Comparison of ENCODE assay signal across 1 cellular context in the genomic region with DNA sequence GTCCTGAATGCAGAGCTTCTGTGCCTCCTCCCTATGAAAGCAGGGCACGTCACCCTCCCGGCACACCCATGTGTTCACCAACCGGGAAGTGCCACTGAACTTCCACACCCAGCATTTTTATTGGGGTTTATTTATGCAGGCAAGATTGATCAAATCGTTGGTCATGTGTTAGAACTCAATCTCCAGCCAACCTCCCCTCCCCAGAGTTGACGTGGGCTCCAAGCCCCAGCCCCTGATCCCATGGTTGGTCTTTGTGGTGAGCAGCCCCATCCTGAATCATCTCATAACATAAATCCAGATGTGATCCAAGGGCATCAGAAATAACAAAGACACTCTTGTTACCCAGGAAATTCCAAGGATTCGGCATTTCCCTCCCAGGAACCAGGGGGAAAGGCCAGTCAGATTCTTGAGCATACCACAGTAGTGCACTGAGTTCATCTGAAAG.
TF ChIP-seq lines count a peak whose summit lies in the region.

No MANE protein-coding gene starts in this region.

TF ChIP-seq in HEK293T, 16 proteins besides CTCF, POLR2A, EP300 and RAD21 (continued from another document):
- TF ChIP-seq, protein P1, sequence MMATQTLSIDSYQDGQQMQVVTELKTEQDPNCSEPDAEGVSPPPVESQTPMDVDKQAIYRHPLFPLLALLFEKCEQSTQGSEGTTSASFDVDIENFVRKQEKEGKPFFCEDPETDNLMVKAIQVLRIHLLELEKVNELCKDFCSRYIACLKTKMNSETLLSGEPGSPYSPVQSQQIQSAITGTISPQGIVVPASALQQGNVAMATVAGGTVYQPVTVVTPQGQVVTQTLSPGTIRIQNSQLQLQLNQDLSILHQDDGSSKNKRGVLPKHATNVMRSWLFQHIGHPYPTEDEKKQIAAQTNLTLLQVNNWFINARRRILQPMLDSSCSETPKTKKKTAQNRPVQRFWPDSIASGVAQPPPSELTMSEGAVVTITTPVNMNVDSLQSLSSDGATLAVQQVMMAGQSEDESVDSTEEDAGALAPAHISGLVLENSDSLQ (IDR thresholded peaks at IDR 0.05) = no peak
